Comparison of ENCODE assay signal across 13 cellular contexts in genomic region chr12:47650469-47650868, GRCh38. TPM values are rescaled to one million over a fixed set of nuclear protein-coding genes. Genes with fewer than 3 reads are reported as not detected.
DNase-seq lines count a peak whose midpoint lies in the region; ATAC-seq and TF ChIP-seq lines count a peak whose summit lies in the region.
"Had no signal": no experiment of that assay in that cellular context is flagged by ENCODE, and none has a peak within 500 bp of the region (broad histone marks: within the 10 kb centered on the region; RNA-seq: fewer than 3 reads in every experiment).

No MANE protein-coding gene starts in this region.

- TF ChIP-seq CTCF in coronary artery (IDR thresholded peaks at IDR 0.05), result no peak

- intact Hi-C loops in left cardiac atrium (cut with DNase I), result loop anchor here in 1 of 2 donors (10.0 kb wide), 1 partner anchor 616 kb away; no protein-coding TSS in a partner anchor

- no peak overlapping the region for H3K4me3 ChIP-seq in coronary artery
- H3K4me3 ChIP-seq: breast epithelium, neural progenitor cell had no signal

- H3K27ac ChIP-seq in coronary artery, result no peak overlapping the region
- H3K27ac ChIP-seq: breast epithelium, neural progenitor cell had no signal

- ATAC-seq in GM18861 (IDR thresholded peaks at IDR 0.05; ENCODE audit: unreplicated experiment) (peak; percentile 53), GM21737 (IDR thresholded peaks at IDR 0.05; ENCODE audit: unreplicated experiment) (peak; percentile 61), HG03159 (IDR thresholded peaks at IDR 0.05; ENCODE audit: unreplicated experiment) (peak; percentile 78), left cardiac atrium (no peak)
- ATAC-seq: stimulated activated naive CD8-positive, alpha-beta T cell treated with anti-CD3 and anti-CD28 coated beads, Interleukin-15, Interleukin-2, amounts not matched to agents 100 U/mL and 50 U/mL, for 24 hours had no signal

- DNase-seq in fibroblast of peridontal ligament (ENCODE audit: extremely low read depth) (peak; percentile 31), NCI-H1694 treated with DMSO at 0.1 percent for 48 hours (lab: John Stamatoyannopoulos, UW) (no peak), left cardiac atrium (no peak), superior temporal gyrus (ENCODE audit: extremely low spot score) (no peak), coronary artery (ENCODE audit: low spot score) (no peak)
- DNase-seq: activated T-cell treated with anti-CD3 and anti-CD28 coated beads, Interleukin-2, amount 50 U/mL, for 48 hours; NCI-H1694; stimulated activated naive CD8-positive, alpha-beta T cell treated with anti-CD3 and anti-CD28 coated beads, Interleukin-15, Interleukin-2, amounts not matched to agents 100 U/mL and 50 U/mL, for 24 hours had no signal

RNA-seq across cellular contexts. Expression of gene RPAP3, which starts 55.4 kb away (rescaled TPM):
- total RNA-seq in left cardiac atrium, result 10 to 100 TPM; 22.7 to 22.8 TPM

Comparison
In these comparisons a context has a peak if more than half of its experiments do, and no peak if none do; other contexts are left out.
1. ATAC-seq: peak in GM18861 (single experiment), GM21737 (single experiment) and HG03159 (single experiment); none in left cardiac atrium (0 of 2).